Comparison of ENCODE assay signal across 1 cellular context in the genomic region with DNA sequence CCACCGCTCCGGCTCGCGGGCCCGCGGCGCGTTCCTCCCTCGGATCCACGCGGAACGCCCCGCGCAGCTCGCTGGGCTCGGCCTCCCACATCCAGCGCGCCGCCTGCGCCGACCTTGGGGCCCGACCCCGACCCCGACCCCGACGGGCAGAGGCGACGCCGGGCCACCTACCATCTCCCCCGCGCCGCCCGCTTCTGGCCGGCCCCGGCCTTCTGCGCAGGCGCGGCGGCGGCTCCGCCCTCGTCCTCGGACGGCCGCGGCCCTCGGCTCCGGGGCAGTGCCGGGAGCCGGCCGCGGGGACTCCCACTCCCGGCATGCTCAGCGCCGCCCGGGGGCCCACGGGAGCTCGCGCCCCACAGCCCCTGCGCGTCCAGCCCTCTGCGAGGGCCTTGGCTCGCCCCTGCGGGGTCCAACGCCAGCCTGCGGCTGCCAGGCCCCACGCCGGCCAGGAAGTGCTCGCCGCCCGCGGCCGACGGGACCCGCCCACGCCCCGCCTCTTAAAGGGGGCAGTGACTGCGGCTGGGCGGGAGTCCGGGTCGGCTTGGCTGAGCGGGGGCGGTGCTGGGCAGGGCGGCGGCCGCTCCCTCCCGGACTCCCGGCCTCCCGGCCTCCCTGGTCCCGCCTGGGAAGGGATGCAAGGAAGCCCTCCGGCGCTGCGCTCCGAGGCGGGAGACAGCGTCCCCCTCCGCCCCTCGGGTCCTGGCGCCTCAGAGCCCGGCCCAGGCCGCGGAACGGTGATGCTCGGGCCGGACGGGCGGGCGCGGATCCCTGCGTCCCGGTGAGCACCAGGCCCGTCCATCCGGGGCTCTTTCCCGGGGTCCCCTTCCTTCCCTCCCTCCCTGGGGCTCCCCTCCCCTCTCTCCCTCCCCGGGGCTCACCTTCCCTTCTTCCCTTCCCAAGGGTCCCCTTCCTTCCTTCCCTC.
TF ChIP-seq lines count a peak whose summit lies in the region.

A gene (minus strand): TSS at position 216 of the 922 bp plus-strand sequence. CDS start 42 bp downstream, at position 174.

TF ChIP-seq in HepG2, 621 proteins besides CTCF, POLR2A, EP300 and RAD21 (continued from another document and continues in another):
- TF ChIP-seq, protein P1, sequence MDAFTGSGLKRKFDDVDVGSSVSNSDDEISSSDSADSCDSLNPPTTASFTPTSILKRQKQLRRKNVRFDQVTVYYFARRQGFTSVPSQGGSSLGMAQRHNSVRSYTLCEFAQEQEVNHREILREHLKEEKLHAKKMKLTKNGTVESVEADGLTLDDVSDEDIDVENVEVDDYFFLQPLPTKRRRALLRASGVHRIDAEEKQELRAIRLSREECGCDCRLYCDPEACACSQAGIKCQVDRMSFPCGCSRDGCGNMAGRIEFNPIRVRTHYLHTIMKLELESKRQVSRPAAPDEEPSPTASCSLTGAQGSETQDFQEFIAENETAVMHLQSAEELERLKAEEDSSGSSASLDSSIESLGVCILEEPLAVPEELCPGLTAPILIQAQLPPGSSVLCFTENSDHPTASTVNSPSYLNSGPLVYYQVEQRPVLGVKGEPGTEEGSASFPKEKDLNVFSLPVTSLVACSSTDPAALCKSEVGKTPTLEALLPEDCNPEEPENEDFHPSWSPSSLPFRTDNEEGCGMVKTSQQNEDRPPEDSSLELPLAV (CRISPR knock-in tag; conservative IDR thresholded peaks at IDR 0.05; ENCODE audit: low read depth), result no peak
- no peak for TF ChIP-seq ZNF12 (CRISPR knock-in tag; IDR thresholded peaks at IDR 0.05)
- TF ChIP-seq SOX6 (IDR thresholded peaks at IDR 0.05), result no peak
- TF ChIP-seq SOX6 (CRISPR knock-in tag; IDR thresholded peaks at IDR 0.05), result peak; percentile 41; the same call in 1 of the 2 replicates
- peak; percentile 59; the same call in 1 of the 2 replicates for TF ChIP-seq HNRNPUL1 (IDR thresholded peaks at IDR 0.05; ENCODE audit: low read depth, low read length)
- no peak for TF ChIP-seq ZFP62 (CRISPR knock-in tag; IDR thresholded peaks at IDR 0.05)
- TF ChIP-seq ZNF549 (CRISPR knock-in tag; IDR thresholded peaks at IDR 0.05), result no peak
- peak; percentile 62; the same call in 1 of the 2 replicates for TF ChIP-seq HCFC1 (IDR thresholded peaks at IDR 0.05; ENCODE audit: low read depth, low read length)
- TF ChIP-seq STAG1 (CRISPR knock-in tag; IDR thresholded peaks at IDR 0.05), result no peak
- TF ChIP-seq, protein P2, sequence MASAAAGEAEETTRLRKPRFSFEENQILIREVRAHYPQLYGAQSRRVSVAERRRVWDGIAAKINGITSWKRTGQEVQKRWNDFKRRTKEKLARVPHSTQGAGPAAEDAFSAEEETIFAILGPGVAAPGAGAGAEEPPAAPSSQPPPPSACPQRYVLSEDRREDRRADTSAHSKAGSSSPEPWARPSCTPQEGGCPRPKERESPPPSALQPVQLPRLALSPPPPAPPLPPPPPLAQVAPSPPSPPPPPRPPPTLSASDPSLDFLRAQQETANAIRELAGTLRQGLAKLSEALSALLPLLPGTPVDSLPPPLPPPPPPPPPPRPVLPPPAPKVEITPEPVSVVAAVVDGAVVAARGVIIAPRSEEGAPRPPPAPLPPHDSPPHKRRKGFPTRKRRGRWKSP (CRISPR knock-in tag; IDR thresholded peaks at IDR 0.05), result peak; percentile 79; the same call in 1 of the 2 replicates
- TF ChIP-seq ISL2 (CRISPR knock-in tag; IDR thresholded peaks at IDR 0.05), result no peak; the same call in 1 of the 2 replicates
- TF ChIP-seq CBX5 (CRISPR knock-in tag; IDR thresholded peaks at IDR 0.05; ENCODE audit: borderline replicate concordance), result no peak
- TF ChIP-seq ZNF7 (CRISPR knock-in tag; IDR thresholded peaks at IDR 0.05), result no peak
- TF ChIP-seq HNRNPLL (IDR thresholded peaks at IDR 0.05; ENCODE audit: low read depth, low read length, poor library complexity, severe bottlenecking), result peak; percentile 53
- TF ChIP-seq ZFP41 (CRISPR knock-in tag; IDR thresholded peaks at IDR 0.05; ENCODE audit: borderline replicate concordance), result no peak
- no peak for TF ChIP-seq ISX (CRISPR knock-in tag; conservative IDR thresholded peaks at IDR 0.05)
- no peak for TF ChIP-seq MED8 (CRISPR knock-in tag; IDR thresholded peaks at IDR 0.05; ENCODE audit: insufficient replicate concordance)
- TF ChIP-seq ZNF572 (CRISPR knock-in tag; IDR thresholded peaks at IDR 0.05), result no peak
- no peak; the same call in 1 of the 2 replicates for TF ChIP-seq PCBP1 (IDR thresholded peaks at IDR 0.05; ENCODE audit: borderline replicate concordance, low read depth, low read length)
- TF ChIP-seq ZBTB42 (CRISPR knock-in tag; IDR thresholded peaks at IDR 0.05), result no peak
- TF ChIP-seq IRF2 (CRISPR knock-in tag; IDR thresholded peaks at IDR 0.05), result no peak
- 0 out of 2 replicates have a peak, but pooled peaks have one; percentile 32 for TF ChIP-seq ZNF616 (CRISPR knock-in tag; IDR thresholded peaks at IDR 0.05; ENCODE audit: low read depth)
- TF ChIP-seq BHLHE40 (IDR thresholded peaks at IDR 0.05; ENCODE audit: low read length), result peak; percentile 17; the same call in 1 of the 2 replicates
- TF ChIP-seq ZNF501 (CRISPR knock-in tag; IDR thresholded peaks at IDR 0.05), result no peak
- TF ChIP-seq, protein P3, sequence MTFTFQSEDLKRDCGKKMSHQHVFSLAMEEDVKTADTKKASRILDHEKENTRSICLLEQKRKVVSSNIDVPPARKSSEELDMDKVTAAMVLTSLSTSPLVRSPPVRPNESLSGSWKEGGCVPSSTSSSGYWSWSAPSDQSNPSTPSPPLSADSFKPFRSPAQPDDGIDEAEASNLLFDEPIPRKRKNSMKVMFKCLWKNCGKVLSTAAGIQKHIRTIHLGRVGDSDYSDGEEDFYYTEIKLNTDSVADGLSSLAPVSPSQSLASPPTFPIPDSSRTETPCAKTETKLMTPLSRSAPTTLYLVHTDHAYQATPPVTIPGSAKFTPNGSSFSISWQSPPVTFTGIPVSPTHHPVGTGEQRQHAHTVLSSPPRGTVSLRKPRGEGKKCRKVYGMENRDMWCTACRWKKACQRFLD (CRISPR knock-in tag; IDR thresholded peaks at IDR 0.05; ENCODE audit: borderline replicate concordance), result no peak
- TF ChIP-seq ZNF354B (CRISPR knock-in tag; IDR thresholded peaks at IDR 0.05), result no peak
- TF ChIP-seq HDAC6 (IDR thresholded peaks at IDR 0.05; ENCODE audit: low read depth, low read length), result no peak
- TF ChIP-seq ZNF251 (CRISPR knock-in tag; IDR thresholded peaks at IDR 0.05), result no peak
- TF ChIP-seq, protein P4, sequence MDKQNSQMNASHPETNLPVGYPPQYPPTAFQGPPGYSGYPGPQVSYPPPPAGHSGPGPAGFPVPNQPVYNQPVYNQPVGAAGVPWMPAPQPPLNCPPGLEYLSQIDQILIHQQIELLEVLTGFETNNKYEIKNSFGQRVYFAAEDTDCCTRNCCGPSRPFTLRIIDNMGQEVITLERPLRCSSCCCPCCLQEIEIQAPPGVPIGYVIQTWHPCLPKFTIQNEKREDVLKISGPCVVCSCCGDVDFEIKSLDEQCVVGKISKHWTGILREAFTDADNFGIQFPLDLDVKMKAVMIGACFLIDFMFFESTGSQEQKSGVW (CRISPR knock-in tag; IDR thresholded peaks at IDR 0.05; ENCODE audit: borderline replicate concordance), result no peak
- no peak for TF ChIP-seq XBP1 (CRISPR knock-in tag; IDR thresholded peaks at IDR 0.05)
- no peak for TF ChIP-seq SETDB1 (CRISPR knock-in tag; IDR thresholded peaks at IDR 0.05; ENCODE audit: borderline replicate concordance)
- TF ChIP-seq ARHGAP35 (CRISPR knock-in tag; IDR thresholded peaks at IDR 0.05; ENCODE audit: borderline replicate concordance), result no peak
- peak; percentile 31 for TF ChIP-seq CCAR2 (optimal IDR thresholded peaks at IDR 0.05; ENCODE audit: low read depth, low read length)
- TF ChIP-seq, protein P5, sequence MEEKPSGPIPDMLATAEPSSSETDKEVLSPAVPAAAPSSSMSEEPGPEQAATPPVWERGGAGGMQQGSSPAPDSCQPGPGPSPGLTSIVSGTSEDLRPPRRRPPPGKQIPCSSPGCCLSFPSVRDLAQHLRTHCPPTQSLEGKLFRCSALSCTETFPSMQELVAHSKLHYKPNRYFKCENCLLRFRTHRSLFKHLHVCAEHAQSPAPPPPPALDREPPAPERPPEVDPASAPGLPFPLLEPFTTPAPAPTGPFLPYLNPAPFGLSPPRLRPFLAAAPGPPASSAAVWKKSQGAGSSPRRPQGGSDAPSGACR (CRISPR knock-in tag; IDR thresholded peaks at IDR 0.05), result no peak; the same call in 1 of the 2 replicates
- no peak for TF ChIP-seq ZNF878 (CRISPR knock-in tag; IDR thresholded peaks at IDR 0.05)
- TF ChIP-seq, protein P6, sequence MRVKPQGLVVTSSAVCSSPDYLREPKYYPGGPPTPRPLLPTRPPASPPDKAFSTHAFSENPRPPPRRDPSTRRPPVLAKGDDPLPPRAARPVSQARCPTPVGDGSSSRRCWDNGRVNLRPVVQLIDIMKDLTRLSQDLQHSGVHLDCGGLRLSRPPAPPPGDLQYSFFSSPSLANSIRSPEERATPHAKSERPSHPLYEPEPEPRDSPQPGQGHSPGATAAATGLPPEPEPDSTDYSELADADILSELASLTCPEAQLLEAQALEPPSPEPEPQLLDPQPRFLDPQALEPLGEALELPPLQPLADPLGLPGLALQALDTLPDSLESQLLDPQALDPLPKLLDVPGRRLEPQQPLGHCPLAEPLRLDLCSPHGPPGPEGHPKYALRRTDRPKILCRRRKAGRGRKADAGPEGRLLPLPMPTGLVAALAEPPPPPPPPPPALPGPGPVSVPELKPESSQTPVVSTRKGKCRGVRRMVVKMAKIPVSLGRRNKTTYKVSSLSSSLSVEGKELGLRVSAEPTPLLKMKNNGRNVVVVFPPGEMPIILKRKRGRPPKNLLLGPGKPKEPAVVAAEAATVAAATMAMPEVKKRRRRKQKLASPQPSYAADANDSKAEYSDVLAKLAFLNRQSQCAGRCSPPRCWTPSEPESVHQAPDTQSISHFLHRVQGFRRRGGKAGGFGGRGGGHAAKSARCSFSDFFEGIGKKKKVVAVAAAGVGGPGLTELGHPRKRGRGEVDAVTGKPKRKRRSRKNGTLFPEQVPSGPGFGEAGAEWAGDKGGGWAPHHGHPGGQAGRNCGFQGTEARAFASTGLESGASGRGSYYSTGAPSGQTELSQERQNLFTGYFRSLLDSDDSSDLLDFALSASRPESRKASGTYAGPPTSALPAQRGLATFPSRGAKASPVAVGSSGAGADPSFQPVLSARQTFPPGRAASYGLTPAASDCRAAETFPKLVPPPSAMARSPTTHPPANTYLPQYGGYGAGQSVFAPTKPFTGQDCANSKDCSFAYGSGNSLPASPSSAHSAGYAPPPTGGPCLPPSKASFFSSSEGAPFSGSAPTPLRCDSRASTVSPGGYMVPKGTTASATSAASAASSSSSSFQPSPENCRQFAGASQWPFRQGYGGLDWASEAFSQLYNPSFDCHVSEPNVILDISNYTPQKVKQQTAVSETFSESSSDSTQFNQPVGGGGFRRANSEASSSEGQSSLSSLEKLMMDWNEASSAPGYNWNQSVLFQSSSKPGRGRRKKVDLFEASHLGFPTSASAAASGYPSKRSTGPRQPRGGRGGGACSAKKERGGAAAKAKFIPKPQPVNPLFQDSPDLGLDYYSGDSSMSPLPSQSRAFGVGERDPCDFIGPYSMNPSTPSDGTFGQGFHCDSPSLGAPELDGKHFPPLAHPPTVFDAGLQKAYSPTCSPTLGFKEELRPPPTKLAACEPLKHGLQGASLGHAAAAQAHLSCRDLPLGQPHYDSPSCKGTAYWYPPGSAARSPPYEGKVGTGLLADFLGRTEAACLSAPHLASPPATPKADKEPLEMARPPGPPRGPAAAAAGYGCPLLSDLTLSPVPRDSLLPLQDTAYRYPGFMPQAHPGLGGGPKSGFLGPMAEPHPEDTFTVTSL (CRISPR knock-in tag; IDR thresholded peaks at IDR 0.05; ENCODE audit: borderline replicate concordance), result no peak
- TF ChIP-seq, protein P7, sequence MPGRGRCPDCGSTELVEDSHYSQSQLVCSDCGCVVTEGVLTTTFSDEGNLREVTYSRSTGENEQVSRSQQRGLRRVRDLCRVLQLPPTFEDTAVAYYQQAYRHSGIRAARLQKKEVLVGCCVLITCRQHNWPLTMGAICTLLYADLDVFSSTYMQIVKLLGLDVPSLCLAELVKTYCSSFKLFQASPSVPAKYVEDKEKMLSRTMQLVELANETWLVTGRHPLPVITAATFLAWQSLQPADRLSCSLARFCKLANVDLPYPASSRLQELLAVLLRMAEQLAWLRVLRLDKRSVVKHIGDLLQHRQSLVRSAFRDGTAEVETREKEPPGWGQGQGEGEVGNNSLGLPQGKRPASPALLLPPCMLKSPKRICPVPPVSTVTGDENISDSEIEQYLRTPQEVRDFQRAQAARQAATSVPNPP (CRISPR knock-in tag; IDR thresholded peaks at IDR 0.05), result 0 out of 2 replicates have a peak, but pooled peaks have one; percentile 51
- no peak for TF ChIP-seq IKZF1 (IDR thresholded peaks at IDR 0.05)
- TF ChIP-seq, protein P8, sequence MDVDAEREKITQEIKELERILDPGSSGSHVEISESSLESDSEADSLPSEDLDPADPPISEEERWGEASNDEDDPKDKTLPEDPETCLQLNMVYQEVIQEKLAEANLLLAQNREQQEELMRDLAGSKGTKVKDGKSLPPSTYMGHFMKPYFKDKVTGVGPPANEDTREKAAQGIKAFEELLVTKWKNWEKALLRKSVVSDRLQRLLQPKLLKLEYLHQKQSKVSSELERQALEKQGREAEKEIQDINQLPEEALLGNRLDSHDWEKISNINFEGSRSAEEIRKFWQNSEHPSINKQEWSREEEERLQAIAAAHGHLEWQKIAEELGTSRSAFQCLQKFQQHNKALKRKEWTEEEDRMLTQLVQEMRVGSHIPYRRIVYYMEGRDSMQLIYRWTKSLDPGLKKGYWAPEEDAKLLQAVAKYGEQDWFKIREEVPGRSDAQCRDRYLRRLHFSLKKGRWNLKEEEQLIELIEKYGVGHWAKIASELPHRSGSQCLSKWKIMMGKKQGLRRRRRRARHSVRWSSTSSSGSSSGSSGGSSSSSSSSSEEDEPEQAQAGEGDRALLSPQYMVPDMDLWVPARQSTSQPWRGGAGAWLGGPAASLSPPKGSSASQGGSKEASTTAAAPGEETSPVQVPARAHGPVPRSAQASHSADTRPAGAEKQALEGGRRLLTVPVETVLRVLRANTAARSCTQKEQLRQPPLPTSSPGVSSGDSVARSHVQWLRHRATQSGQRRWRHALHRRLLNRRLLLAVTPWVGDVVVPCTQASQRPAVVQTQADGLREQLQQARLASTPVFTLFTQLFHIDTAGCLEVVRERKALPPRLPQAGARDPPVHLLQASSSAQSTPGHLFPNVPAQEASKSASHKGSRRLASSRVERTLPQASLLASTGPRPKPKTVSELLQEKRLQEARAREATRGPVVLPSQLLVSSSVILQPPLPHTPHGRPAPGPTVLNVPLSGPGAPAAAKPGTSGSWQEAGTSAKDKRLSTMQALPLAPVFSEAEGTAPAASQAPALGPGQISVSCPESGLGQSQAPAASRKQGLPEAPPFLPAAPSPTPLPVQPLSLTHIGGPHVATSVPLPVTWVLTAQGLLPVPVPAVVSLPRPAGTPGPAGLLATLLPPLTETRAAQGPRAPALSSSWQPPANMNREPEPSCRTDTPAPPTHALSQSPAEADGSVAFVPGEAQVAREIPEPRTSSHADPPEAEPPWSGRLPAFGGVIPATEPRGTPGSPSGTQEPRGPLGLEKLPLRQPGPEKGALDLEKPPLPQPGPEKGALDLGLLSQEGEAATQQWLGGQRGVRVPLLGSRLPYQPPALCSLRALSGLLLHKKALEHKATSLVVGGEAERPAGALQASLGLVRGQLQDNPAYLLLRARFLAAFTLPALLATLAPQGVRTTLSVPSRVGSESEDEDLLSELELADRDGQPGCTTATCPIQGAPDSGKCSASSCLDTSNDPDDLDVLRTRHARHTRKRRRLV (CRISPR knock-in tag; IDR thresholded peaks at IDR 0.05), result no peak
- TF ChIP-seq, protein P9, sequence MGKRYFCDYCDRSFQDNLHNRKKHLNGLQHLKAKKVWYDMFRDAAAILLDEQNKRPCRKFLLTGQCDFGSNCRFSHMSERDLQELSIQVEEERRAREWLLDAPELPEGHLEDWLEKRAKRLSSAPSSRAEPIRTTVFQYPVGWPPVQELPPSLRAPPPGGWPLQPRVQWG (CRISPR knock-in tag; IDR thresholded peaks at IDR 0.05; ENCODE audit: borderline replicate concordance, low read depth), result no peak
- TF ChIP-seq ZNF615 (CRISPR knock-in tag; IDR thresholded peaks at IDR 0.05; ENCODE audit: borderline replicate concordance), result no peak
- peak; percentile 75 for TF ChIP-seq PHF8 (CRISPR knock-in tag; IDR thresholded peaks at IDR 0.05)
